Comparison of ENCODE assay signal across 11 cellular contexts in the genomic region with DNA sequence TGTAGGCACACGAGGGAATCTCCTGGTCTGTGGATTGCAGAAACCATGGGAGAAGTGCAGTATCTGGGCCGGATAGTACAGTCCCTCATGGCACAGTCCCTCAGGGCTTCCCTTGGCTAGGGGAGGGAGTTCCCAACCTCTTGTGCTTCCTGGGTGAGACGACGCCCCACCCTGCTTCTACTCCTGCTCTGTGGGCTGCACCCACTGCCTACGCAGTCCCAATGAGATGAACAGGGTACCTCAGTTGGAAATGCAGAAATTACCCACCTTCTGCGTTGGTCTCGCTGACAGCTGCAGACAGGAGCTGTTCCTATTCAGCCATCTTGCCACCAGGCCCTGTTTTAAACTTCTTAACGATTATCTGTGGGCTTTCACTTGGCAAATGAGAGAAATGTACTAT.
"Had no signal": no experiment of that assay in that cellular context is flagged by ENCODE, and none has a peak within 500 bp of the region (broad histone marks: within the 10 kb centered on the region; RNA-seq: fewer than 3 reads in every experiment).

No MANE protein-coding gene starts in this region.

- H3K27ac Mint-ChIP-seq: activated naive CD8-positive, alpha-beta T cell treated with anti-CD3 and anti-CD28 coated beads, Interleukin-2, amount 10 ng/mL, durations not matched to agents 7 days and 5 days; nephron had no signal

- H3K4me1 ChIP-seq: prostate gland had no signal

- H3K4me1 Mint-ChIP-seq: activated naive CD8-positive, alpha-beta T cell treated with anti-CD3 and anti-CD28 coated beads, Interleukin-2, amount 10 ng/mL, durations not matched to agents 7 days and 5 days; central memory CD8-positive, alpha-beta T cell; nephron had no signal

- H3K36me3 Mint-ChIP-seq: activated naive CD8-positive, alpha-beta T cell treated with anti-CD3 and anti-CD28 coated beads, Interleukin-2, amount 10 ng/mL, durations not matched to agents 7 days and 5 days had no signal

- H3K9me3 Mint-ChIP-seq: activated naive CD8-positive, alpha-beta T cell treated with anti-CD3 and anti-CD28 coated beads, Interleukin-2, amount 10 ng/mL, durations not matched to agents 7 days and 5 days; central memory CD8-positive, alpha-beta T cell had no signal

- H3K36me3 ChIP-seq: brain microvascular endothelial cell, prostate gland had no signal

- H3K4me3 Mint-ChIP-seq: activated naive CD8-positive, alpha-beta T cell treated with anti-CD3 and anti-CD28 coated beads, Interleukin-2, amount 10 ng/mL, durations not matched to agents 7 days and 5 days; central memory CD8-positive, alpha-beta T cell; nephron had no signal

- H3K4me3 ChIP-seq: coronary artery, prostate gland, skin epidermis had no signal

- ATAC-seq: right cardiac atrium had no signal

- H3K27me3 ChIP-seq: brain microvascular endothelial cell had no signal

- H3K27ac ChIP-seq: brain microvascular endothelial cell, coronary artery, prostate gland, skin epidermis had no signal

- DNase-seq: activated CD4-positive, alpha-beta T cell treated with anti-CD3 and anti-CD28 coated beads for 4 hours; activated effector memory CD4-positive, alpha-beta T cell treated with anti-CD3 and anti-CD28 coated beads, Interleukin-2, amount 50 U/mL, for 16 hours; activated naive CD8-positive, alpha-beta T cell treated with anti-CD3 and anti-CD28 coated beads, Interleukin-2, amount 10 ng/mL, durations not matched to agents 7 days and 5 days; anterior cingulate cortex; brain microvascular endothelial cell; right cardiac atrium had no signal

- H3K9me3 ChIP-seq: prostate gland had no signal
